Comparison of ENCODE assay signal across 8 cellular contexts in the genomic region with DNA sequence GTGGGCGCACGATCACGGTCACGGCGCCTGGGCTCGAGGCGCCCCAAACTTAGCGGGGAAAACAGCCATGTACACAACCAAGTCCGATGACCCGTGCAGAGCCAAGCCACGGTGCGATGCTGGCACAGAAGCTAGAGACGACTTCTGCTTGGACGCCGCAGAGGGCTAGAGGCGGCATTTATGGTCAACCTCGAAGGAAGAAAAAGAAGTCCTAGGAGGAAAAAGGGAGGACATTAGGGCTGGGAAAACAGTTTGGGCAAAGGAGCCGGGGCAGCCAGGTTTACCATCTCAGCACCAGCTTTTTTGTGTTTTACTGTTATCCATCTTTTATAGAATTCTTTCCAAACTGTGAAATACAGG.
DNase-seq lines count a peak whose midpoint lies in the region; ATAC-seq and TF ChIP-seq lines count a peak whose summit lies in the region.

No MANE protein-coding gene starts in this region.

- no peaks in the 10 kb centered on the region for H3K27me3 ChIP-seq in RWPE2 (ENCODE audit: insufficient read depth, poor library complexity, severe bottlenecking)

- peak overlapping the region; percentile 83 for H3K27ac ChIP-seq in RWPE2 (ENCODE audit: poor library complexity, severe bottlenecking)

- DNase-seq in RWPE2 (ENCODE audit: low spot score) (no peak), fibroblast of mammary gland (ENCODE audit: low read depth) (no peak), retinal pigment epithelial cell (ENCODE audit: low read depth) (no peak), HCEC 1CT (no peak), KBM-7 (no peak), cortex of kidney (lab: John Stamatoyannopoulos, UW) (no peak)
- no peak for DNase-seq in activated CD8-positive, alpha-beta memory T cell treated with anti-CD3 and anti-CD28 coated beads, Interleukin-2, amount 50 U/mL, for 48 hours

- no peaks in the 10 kb centered on the region for H3K9me3 ChIP-seq in RWPE2 (ENCODE audit: severe bottlenecking)

- H3K4me3 ChIP-seq in GM08714 (ENCODE audit: low read length) (peak overlapping the region; percentile 54; the same call in 1 of the 2 replicates), RWPE2 (ENCODE audit: severe bottlenecking) (peak overlapping the region; percentile 10), fibroblast of mammary gland (ENCODE audit: control insufficient read depth, low read depth, low read length) (peak overlapping the region; percentile 47), retinal pigment epithelial cell (ENCODE audit: low read length) (peak overlapping the region; percentile 53)

- H3K36me3 ChIP-seq in RWPE2 (ENCODE audit: low read depth), result no peaks in the 10 kb centered on the region

- in situ Hi-C loops in KBM-7 (cut with MboI; ENCODE audit: low pct_unique_long_range_greater_than_20kb, low sequenced_read_pairs), result no loop called here

- TF ChIP-seq CTCF in RWPE2 (IDR thresholded peaks at IDR 0.05; ENCODE audit: poor library complexity, severe bottlenecking) (no peak), fibroblast of mammary gland (conservative IDR thresholded peaks at IDR 0.05; ENCODE audit: control insufficient read depth, insufficient read depth, low read depth, low read length) (no peak), retinal pigment epithelial cell (conservative IDR thresholded peaks at IDR 0.05; ENCODE audit: low read depth, low read length) (no peak)

- no peak for ATAC-seq in RWPE2 (ENCODE audit: low read depth)

- H3K4me1 ChIP-seq in RWPE2 (ENCODE audit: insufficient read depth, poor library complexity, severe bottlenecking), result peaks cover 12% of the 10 kb centered on the region
